In the genomic region with DNA sequence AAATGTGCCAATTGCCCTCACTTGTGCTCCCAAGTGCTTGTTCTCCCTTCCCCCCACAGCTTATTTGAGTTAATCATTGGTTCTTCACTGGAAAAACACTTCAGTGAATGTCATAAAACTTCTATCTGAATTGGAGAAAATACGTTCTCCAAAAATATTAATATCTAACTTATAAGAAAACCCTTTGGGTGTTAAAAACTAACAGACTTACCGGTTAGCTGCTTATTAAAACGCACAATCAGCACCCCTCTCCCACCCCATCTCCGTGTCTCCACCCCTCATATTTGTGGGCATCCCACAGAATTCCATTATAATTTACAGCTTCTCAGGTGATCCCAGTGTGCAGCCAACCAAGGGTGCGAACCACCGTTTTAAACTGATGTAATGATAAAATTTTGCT, we compare ENCODE assay signal across 31 cellular contexts.
"Had no signal": no experiment of that assay in that cellular context is flagged by ENCODE, and none has a peak within 500 bp of the region (broad histone marks: within the 10 kb centered on the region; RNA-seq: fewer than 3 reads in every experiment).

No MANE protein-coding gene starts in this region.

- H3K9ac ChIP-seq: KMS-11 had no signal

- H3K4me2 ChIP-seq: KMS-11 had no signal

- H3K27me3 ChIP-seq: brain microvascular endothelial cell had no signal

- DNase-seq: activated B cell treated with CpG ODN at 0.5 μM for 24 hours; activated CD4-positive, alpha-beta memory T cell treated with anti-CD3 and anti-CD28 coated beads, Interleukin-2, amount 10 ng/mL, durations not matched to agents 7 days and 5 days; activated CD4-positive, alpha-beta T cell treated with anti-CD3 and anti-CD28 coated beads for 48 hours; activated CD4-positive, CD25-positive, alpha-beta regulatory T cell treated with anti-CD3 and anti-CD28 coated beads, Interleukin-2, amount 50 U/mL, for 72 hours; activated CD8-positive, alpha-beta memory T cell treated with anti-CD3 and anti-CD28 coated beads for 24 hours; activated CD8-positive, alpha-beta memory T cell treated with anti-CD3 and anti-CD28 coated beads, Interleukin-2, amount 10 ng/mL, durations not matched to agents 7 days and 5 days; activated effector memory CD4-positive, alpha-beta T cell treated with anti-CD3 and anti-CD28 coated beads, Interleukin-2, amount 50 U/mL, for 16 hours; activated naive CD4-positive, alpha-beta T cell; activated naive CD4-positive, alpha-beta T cell treated with anti-CD3 and anti-CD28 coated beads, Interleukin-2, amount 50 U/mL, for 16 hours; activated naive CD8-positive, alpha-beta T cell treated with anti-CD3 and anti-CD28 coated beads for 36 hours; activated T-cell treated with anti-CD3 and anti-CD28 coated beads, Interleukin-2, amount 50 U/mL, for 1 hour; activated T-cell treated with anti-CD3 and anti-CD28 coated beads, Interleukin-2, amount 50 U/mL, for 72 hours; amniotic stem cell; aorta; brain microvascular endothelial cell; central memory CD4-positive, alpha-beta T cell; MM.1S; MV-4-11; NCI-H1092; NCI-H1436 treated with DMSO at 0.1 percent for 48 hours; NCI-H1694 treated with DMSO at 0.1 percent for 48 hours; NCI-H2029; NCI-H345; NCI-H524 treated with DMSO at 0.1 percent for 48 hours; RPMI8226; SIG-M5; T-helper 1 cell; T-helper 2 cell; T-helper 9 cell had no signal

- H3K27ac ChIP-seq: brain microvascular endothelial cell, KMS-11, VCaP had no signal

- H3K36me3 ChIP-seq: brain microvascular endothelial cell had no signal
